1 cellular context compared by ENCODE assay signal in the genomic region with DNA sequence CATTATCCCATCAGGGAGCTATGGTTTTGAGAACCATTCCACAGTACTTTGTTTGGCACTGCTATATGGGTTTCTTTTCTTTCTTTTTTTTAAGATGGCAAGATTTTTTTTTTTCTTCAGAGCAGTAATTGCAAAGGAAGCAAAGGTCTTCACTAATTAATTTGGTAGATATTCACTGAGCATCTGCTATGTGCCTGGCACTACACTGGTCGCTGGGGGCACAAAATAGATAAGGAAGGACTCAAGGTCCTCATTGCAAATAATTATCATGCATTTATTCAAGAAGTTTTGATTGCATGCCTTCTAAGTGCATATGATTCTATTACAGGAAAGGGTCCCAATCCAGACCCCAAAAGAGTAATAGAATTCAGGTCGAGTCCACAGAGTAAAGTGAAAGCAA.
TF ChIP-seq lines count a peak whose summit lies in the region.

No MANE protein-coding gene starts in this region.

TF ChIP-seq in WTC11, 78 proteins besides CTCF, POLR2A, EP300 and RAD21 (continued from another document):
- TF ChIP-seq, protein P1, sequence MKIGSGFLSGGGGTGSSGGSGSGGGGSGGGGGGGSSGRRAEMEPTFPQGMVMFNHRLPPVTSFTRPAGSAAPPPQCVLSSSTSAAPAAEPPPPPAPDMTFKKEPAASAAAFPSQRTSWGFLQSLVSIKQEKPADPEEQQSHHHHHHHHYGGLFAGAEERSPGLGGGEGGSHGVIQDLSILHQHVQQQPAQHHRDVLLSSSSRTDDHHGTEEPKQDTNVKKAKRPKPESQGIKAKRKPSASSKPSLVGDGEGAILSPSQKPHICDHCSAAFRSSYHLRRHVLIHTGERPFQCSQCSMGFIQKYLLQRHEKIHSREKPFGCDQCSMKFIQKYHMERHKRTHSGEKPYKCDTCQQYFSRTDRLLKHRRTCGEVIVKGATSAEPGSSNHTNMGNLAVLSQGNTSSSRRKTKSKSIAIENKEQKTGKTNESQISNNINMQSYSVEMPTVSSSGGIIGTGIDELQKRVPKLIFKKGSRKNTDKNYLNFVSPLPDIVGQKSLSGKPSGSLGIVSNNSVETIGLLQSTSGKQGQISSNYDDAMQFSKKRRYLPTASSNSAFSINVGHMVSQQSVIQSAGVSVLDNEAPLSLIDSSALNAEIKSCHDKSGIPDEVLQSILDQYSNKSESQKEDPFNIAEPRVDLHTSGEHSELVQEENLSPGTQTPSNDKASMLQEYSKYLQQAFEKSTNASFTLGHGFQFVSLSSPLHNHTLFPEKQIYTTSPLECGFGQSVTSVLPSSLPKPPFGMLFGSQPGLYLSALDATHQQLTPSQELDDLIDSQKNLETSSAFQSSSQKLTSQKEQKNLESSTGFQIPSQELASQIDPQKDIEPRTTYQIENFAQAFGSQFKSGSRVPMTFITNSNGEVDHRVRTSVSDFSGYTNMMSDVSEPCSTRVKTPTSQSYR (CRISPR knock-in tag; IDR thresholded peaks at IDR 0.05): no peak
- TF ChIP-seq, protein P2, sequence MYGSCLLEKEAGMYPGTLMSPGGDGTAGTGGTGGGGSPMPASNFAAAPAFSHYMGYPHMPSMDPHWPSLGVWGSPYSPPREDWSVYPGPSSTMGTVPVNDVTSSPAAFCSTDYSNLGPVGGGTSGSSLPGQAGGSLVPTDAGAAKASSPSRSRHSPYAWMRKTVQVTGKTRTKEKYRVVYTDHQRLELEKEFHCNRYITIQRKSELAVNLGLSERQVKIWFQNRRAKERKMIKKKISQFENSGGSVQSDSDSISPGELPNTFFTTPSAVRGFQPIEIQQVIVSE (CRISPR knock-in tag; IDR thresholded peaks at IDR 0.05; ENCODE audit: borderline replicate concordance): no peak
- TF ChIP-seq, protein P3, sequence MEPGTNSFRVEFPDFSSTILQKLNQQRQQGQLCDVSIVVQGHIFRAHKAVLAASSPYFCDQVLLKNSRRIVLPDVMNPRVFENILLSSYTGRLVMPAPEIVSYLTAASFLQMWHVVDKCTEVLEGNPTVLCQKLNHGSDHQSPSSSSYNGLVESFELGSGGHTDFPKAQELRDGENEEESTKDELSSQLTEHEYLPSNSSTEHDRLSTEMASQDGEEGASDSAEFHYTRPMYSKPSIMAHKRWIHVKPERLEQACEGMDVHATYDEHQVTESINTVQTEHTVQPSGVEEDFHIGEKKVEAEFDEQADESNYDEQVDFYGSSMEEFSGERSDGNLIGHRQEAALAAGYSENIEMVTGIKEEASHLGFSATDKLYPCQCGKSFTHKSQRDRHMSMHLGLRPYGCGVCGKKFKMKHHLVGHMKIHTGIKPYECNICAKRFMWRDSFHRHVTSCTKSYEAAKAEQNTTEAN (CRISPR knock-in tag; IDR thresholded peaks at IDR 0.05): no peak
- no peak for TF ChIP-seq CREM (CRISPR knock-in tag; IDR thresholded peaks at IDR 0.05)
- no peak for TF ChIP-seq MYBL2 (CRISPR knock-in tag; IDR thresholded peaks at IDR 0.05)
TF ChIP-seq in WTC11: peak in this region for 0.
